ENCODE assay signal across 8 cellular contexts in genomic region chr5:113513384-113514262, GRCh38. TPM values are rescaled to one million over a fixed set of nuclear protein-coding genes. Genes with fewer than 3 reads are reported as not detected.
DNase-seq lines count a peak whose midpoint lies in the region; ATAC-seq and TF ChIP-seq lines count a peak whose summit lies in the region.

TSS of gene YTHDC2 (plus strand) at chr5:113513694. CDS start at chr5:113513896, 202 bp downstream.

- POLR2A ChIA-PET in activated CD4-positive, alpha-beta T cell treated with anti-CD3 and anti-CD28 coated beads for 36 hours (lab: Charles Lee): interaction anchor here (0.5 to 1.2 kb wide), 4 partner anchors 25 to 537 kb away, joined by 3 to 8 read pairs (median 5); partner anchors contain the start of genes DCP2 and MCC

- DNase-seq in Ammon's horn (ENCODE audit: low spot score) (peak; percentile 91), NCI-H460 (ENCODE audit: extremely low read depth, low read depth) (peak; percentile 80), choroid plexus epithelial cell (ENCODE audit: low read depth) (peak; percentile 84), kidney tubule cell (ENCODE audit: low spot score) (peak; percentile 90)
- DNase-seq in activated CD4-positive, alpha-beta T cell treated with anti-CD3 and anti-CD28 coated beads for 36 hours: peak; percentile 94
- peak; percentile 77 to 83 for DNase-seq in stimulated activated CD4-positive, alpha-beta T cell treated with anti-CD3 and anti-CD28 coated beads, Interleukin-1b, Interleukin-23, amount 100 ng/mL, for 4 hours (ENCODE audit: low read depth in 2 of 2)

- peak; percentile 98 for ATAC-seq in GM19035 (IDR thresholded peaks at IDR 0.05; ENCODE audit: unreplicated experiment)
- peak; percentile 98 for ATAC-seq in HG03354 (IDR thresholded peaks at IDR 0.05; ENCODE audit: poor library complexity, severe bottlenecking, unreplicated experiment)
- peak; percentile 98 for ATAC-seq in activated CD4-positive, alpha-beta T cell treated with anti-CD3 and anti-CD28 coated beads for 36 hours

- H3K27ac Mint-ChIP-seq in activated CD4-positive, alpha-beta T cell treated with anti-CD3 and anti-CD28 coated beads for 36 hours: peak within 1 kb of the TSS; percentile 82

- intact Hi-C loops in activated CD4-positive, alpha-beta T cell treated with anti-CD3 and anti-CD28 coated beads for 36 hours (cut with DNase I, micrococcal nuclease): loop anchor here (1.0 to 10.0 kb wide), 10 partner anchors 25 to 1349 kb away; partner anchors contain the start of genes DCP2 (in 2 of the 2), MCC (in 1 of the 2) and SRP19 (in 1 of the 2)

- peak within 1 kb of the TSS; percentile 86 for H3K4me3 Mint-ChIP-seq in activated CD4-positive, alpha-beta T cell treated with anti-CD3 and anti-CD28 coated beads for 36 hours

- CTCF ChIA-PET in activated CD4-positive, alpha-beta T cell treated with anti-CD3 and anti-CD28 coated beads for 36 hours (lab: Charles Lee): interaction anchor here (0.6 to 1.6 kb wide), 7 partner anchors 9 to 540 kb away, joined by 3 to 6 read pairs (median 3); partner anchors contain the start of gene MCC

- peaks cover 6% of the 10 kb centered on the region for H3K27me3 Mint-ChIP-seq in activated CD4-positive, alpha-beta T cell treated with anti-CD3 and anti-CD28 coated beads for 36 hours

- H3K4me1 Mint-ChIP-seq in activated CD4-positive, alpha-beta T cell treated with anti-CD3 and anti-CD28 coated beads for 36 hours: peaks cover 35% of the 10 kb centered on the region

- peaks cover 11% of the 10 kb centered on the region for H3K36me3 Mint-ChIP-seq in activated CD4-positive, alpha-beta T cell treated with anti-CD3 and anti-CD28 coated beads for 36 hours (ENCODE audit: low read depth)

- TF ChIP-seq CTCF in choroid plexus epithelial cell (conservative IDR thresholded peaks at IDR 0.05; ENCODE audit: low read depth, low read length): peak; percentile 46

- H3K4me3 ChIP-seq in choroid plexus epithelial cell (ENCODE audit: low read depth, low read length): peak within 1 kb of the TSS; percentile 80

- no peaks in the 10 kb centered on the region for H3K9me3 Mint-ChIP-seq in activated CD4-positive, alpha-beta T cell treated with anti-CD3 and anti-CD28 coated beads for 36 hours (ENCODE audit: low read depth)

RNA-seq across cellular contexts. Expression of gene YTHDC2, which starts in this region (rescaled TPM):
- 12.0 and 16.5 TPM in 2 replicates for total RNA-seq in NCI-H460 (2014; rRNA removed; shearing (Covaris generic))
- 17.1 and 34.6 TPM in 2 replicates for polyA plus RNA-seq in NCI-H460 (2014; cell fraction: nucleus; rRNA removed)
- total RNA-seq in activated CD4-positive, alpha-beta T cell treated with anti-CD3 and anti-CD28 coated beads for 36 hours: 10 to 100 TPM; 19.0 to 28.7 TPM

Comparison
In these comparisons a context has a peak if more than half of its experiments do, and no peak if none do; other contexts are left out.
1. Peak in every context shown above with its lines: DNase-seq, ATAC-seq and H3K4me3 ChIP-seq.